9 cellular contexts compared by ENCODE assay signal in the genomic region with DNA sequence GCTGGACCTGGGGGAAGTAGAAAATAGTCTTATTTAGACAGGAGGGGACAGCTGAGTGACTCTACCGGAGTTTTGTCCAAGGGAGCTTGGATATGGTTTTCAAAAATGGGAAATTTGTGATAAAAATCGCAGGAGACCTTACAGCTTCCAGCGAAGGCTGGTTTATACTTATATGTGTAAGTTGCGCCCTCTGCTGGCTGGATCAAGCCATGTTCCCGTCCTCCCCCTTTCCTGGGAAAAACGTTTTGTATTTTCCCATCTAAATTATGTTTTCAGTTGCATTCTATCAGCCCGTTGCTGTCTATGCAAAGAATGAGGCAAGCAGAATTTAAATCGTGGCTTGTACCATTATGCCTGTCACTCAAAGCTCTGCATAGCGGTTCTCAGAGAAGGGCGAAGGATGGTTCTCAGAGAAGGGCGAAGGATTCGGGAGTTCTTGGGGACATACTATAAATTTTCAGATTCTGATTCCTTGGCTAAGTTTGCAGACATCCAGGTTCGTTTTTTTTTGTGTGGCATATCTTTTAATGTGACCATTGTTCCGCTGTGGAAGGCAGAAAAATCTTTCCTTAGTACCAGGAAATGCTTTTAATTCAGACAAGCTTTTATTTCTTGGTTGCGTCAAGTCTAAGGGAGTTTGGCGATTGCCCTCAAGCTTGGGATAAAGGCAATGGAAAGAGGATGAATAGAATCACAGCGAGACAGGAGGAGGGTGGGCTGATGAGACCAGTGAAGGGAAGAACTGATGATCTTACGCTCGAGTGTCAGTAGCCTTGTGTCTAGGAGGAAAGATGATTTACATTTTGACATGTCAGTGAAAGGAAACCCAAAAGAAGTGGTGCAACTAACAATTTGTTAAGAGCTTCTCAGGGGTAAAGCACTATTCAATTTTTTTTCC.
A peak's percentile ranks its signal among the peaks of the same experiment; 100 is the strongest.
DNase-seq lines count a peak whose midpoint lies in the region; ATAC-seq, FAIRE-seq and TF ChIP-seq lines count a peak whose summit lies in the region.
"Had no signal": no experiment of that assay in that cellular context is flagged by ENCODE, and none has a peak within 500 bp of the region (broad histone marks: within the 10 kb centered on the region; RNA-seq: fewer than 3 reads in every experiment).

No MANE protein-coding gene starts in this region.

- TF ChIP-seq POLR2A in body of pancreas (IDR thresholded peaks at IDR 0.05) (no peak), spleen (IDR thresholded peaks at IDR 0.05) (no peak)

- H3K36me3 Mint-ChIP-seq in immature natural killer cell: no peaks in the 10 kb centered on the region
- H3K36me3 Mint-ChIP-seq: activated naive CD4-positive, alpha-beta T cell treated with anti-CD3 and anti-CD28 coated beads, Interleukin-2, amount 50 U/mL, for 24 hours had no signal

- peaks cover 0 to 6% (median 4%) of the 10 kb centered on the region in 3 donors for H3K27me3 Mint-ChIP-seq in immature natural killer cell (ENCODE audit: low read depth in 3 of 3)

- H3K27me3 ChIP-seq in body of pancreas (no peaks in the 10 kb centered on the region), spleen (replicated peaks in 1 of 7) (peaks cover 0 to 17% (median 0%) of the 10 kb centered on the region in 7 donors)

- ATAC-seq in body of pancreas (peak; percentile 35), HG02610 (IDR thresholded peaks at IDR 0.05; ENCODE audit: unreplicated experiment) (no peak), HG03196 (IDR thresholded peaks at IDR 0.05; ENCODE audit: unreplicated experiment) (no peak)

- H3K9me3 Mint-ChIP-seq in immature natural killer cell: no peaks in the 10 kb centered on the region
- H3K9me3 Mint-ChIP-seq: activated naive CD4-positive, alpha-beta T cell treated with anti-CD3 and anti-CD28 coated beads, Interleukin-2, amount 50 U/mL, for 24 hours had no signal

- TF ChIP-seq CTCF in body of pancreas (IDR thresholded peaks at IDR 0.05) (peak; percentile 40 to 69 (median 50)), spleen (IDR thresholded peaks at IDR 0.05 in 8 of 11, conservative IDR thresholded peaks at IDR 0.05 in 3 of 11) (peak; percentile 31 to 75 (median 62))

- H3K9me3 ChIP-seq in body of pancreas (no peaks in the 10 kb centered on the region), spleen (no peaks in the 10 kb centered on the region)

- intact Hi-C loops in body of pancreas (cut with DNase I) (loop anchor here (5.0 kb wide), 1 partner anchor 307 kb away; no protein-coding TSS in a partner anchor), spleen (cut with DNase I; ENCODE audit: low total_unique reads) (loop anchor here (10.0 kb wide), 1 partner anchor 299 kb away; no protein-coding TSS in a partner anchor)

- WGBS in body of pancreas, 2 donors: 14 to 22% methylated on average over 16 to 19 of the region's 19 CpGs
- WGBS in spleen, 5 donors: 12 to 26% (median 15%) methylated on average over 19 of the region's 19 CpGs

- peak; percentile 19 for FAIRE-seq in G401.6 (lab: Jason Lieb, UNC)

- no peaks in the 10 kb centered on the region for H3K4me1 Mint-ChIP-seq in immature natural killer cell
- H3K4me1 Mint-ChIP-seq: activated naive CD4-positive, alpha-beta T cell treated with anti-CD3 and anti-CD28 coated beads, Interleukin-2, amount 50 U/mL, for 24 hours had no signal

- no peak overlapping the region for H3K4me3 Mint-ChIP-seq in immature natural killer cell
- H3K4me3 Mint-ChIP-seq: activated naive CD4-positive, alpha-beta T cell treated with anti-CD3 and anti-CD28 coated beads, Interleukin-2, amount 50 U/mL, for 24 hours had no signal

- H3K27ac ChIP-seq in body of pancreas (no peak overlapping the region), spleen (no peak overlapping the region)

- H3K4me3 ChIP-seq in body of pancreas: no peak overlapping the region
- H3K4me3 ChIP-seq in spleen: no peak overlapping the region

- peak; percentile 68 for DNase-seq in KBM-7
- peak; percentile 0 for DNase-seq in SKM-1 treated with dmso at 0.1 percent for 144 hours (lab: John Stamatoyannopoulos, UW; ENCODE audit: unreplicated experiment)
- peak; percentile 47 to 80 (median 60) for DNase-seq in body of pancreas
- peak; percentile 12 to 31 (median 15) for DNase-seq in immature natural killer cell
- no peak for DNase-seq in spleen

- H3K27ac Mint-ChIP-seq in immature natural killer cell: no peak overlapping the region
- H3K27ac Mint-ChIP-seq: activated naive CD4-positive, alpha-beta T cell treated with anti-CD3 and anti-CD28 coated beads, Interleukin-2, amount 50 U/mL, for 24 hours had no signal

- in situ Hi-C loops in KBM-7 (cut with MboI; ENCODE audit: low pct_unique_long_range_greater_than_20kb, low sequenced_read_pairs): loop anchor here (10.0 kb wide), 1 partner anchor 109 kb away; no protein-coding TSS in a partner anchor

- H3K4me1 ChIP-seq in body of pancreas: no peaks in the 10 kb centered on the region
- no peaks in the 10 kb centered on the region for H3K4me1 ChIP-seq in spleen

- no peaks in the 10 kb centered on the region for H3K36me3 ChIP-seq in body of pancreas (replicated peaks in 1 of 2; ENCODE audit: insufficient read depth in 1 of 2, low read depth in 2 of 2)
- H3K36me3 ChIP-seq in spleen: no peaks in the 10 kb centered on the region
